Comparison of ENCODE assay signal across 10 cellular contexts in genomic region chr6:158663465-158664167, GRCh38. TPM values are rescaled to one million over a fixed set of nuclear protein-coding genes. Genes with fewer than 3 reads are reported as not detected.
DNase-seq lines count a peak whose midpoint lies in the region; ATAC-seq and TF ChIP-seq lines count a peak whose summit lies in the region.
"Had no signal": no experiment of that assay in that cellular context is flagged by ENCODE, and none has a peak within 500 bp of the region (broad histone marks: within the 10 kb centered on the region; RNA-seq: fewer than 3 reads in every experiment).

No MANE protein-coding gene starts in this region.

- H3K27ac ChIP-seq in Peyer's patch, result peak overlapping the region in 3 of 4 donors; percentile 4 to 61 (median 55)
- H3K27ac ChIP-seq in left ventricle myocardium inferior (replicated peaks), result peak overlapping the region; percentile 36
- H3K27ac ChIP-seq in skeletal muscle tissue (ENCODE audit: low read depth, low read length), result peak overlapping the region; percentile 65

- peaks cover 31% of the 10 kb centered on the region for H3K4me1 Mint-ChIP-seq in activated CD4-positive, alpha-beta T cell treated with anti-CD3 and anti-CD28 coated beads, Interleukin-2, amount 10 ng/mL, durations not matched to agents 24 days and 14 days

- H3K9me3 ChIP-seq in Peyer's patch, result no peaks in the 10 kb centered on the region
- no peaks in the 10 kb centered on the region for H3K9me3 ChIP-seq in left ventricle myocardium inferior (replicated peaks)
- no peaks in the 10 kb centered on the region for H3K9me3 ChIP-seq in skeletal muscle tissue (ENCODE audit: control insufficient read depth in 3 of 3, low read length in 3 of 3)

- H3K27me3 ChIP-seq in Peyer's patch (no peaks in the 10 kb centered on the region), left ventricle myocardium inferior (ENCODE audit: low read depth) (no peaks in the 10 kb centered on the region), skeletal muscle tissue (ENCODE audit: control insufficient read depth in 3 of 3, insufficient read depth in 3 of 3, low read length in 3 of 3) (no peaks in the 10 kb centered on the region)

- TF ChIP-seq POLR2A in Peyer's patch (IDR thresholded peaks at IDR 0.05), result no peak

- H3K4me1 ChIP-seq in Peyer's patch (peaks cover 0 to 16% (median 0%) of the 10 kb centered on the region in 4 donors), left ventricle myocardium inferior (no peaks in the 10 kb centered on the region), skeletal muscle tissue (ENCODE audit: control insufficient read depth in 3 of 3, insufficient read depth in 3 of 3, low read length in 3 of 3) (peaks cover 26 to 39% (median 37%) of the 10 kb centered on the region in 3 donors)

- peak; percentile 80 for DNase-seq in NCI-H1092 (lab: John Stamatoyannopoulos, UW)
- DNase-seq in NCI-H1092 treated with DMSO at 0.1 percent for 48 hours (lab: John Stamatoyannopoulos, UW), result no peak
- no peak for DNase-seq in Peyer's patch
- DNase-seq in left ventricle myocardium inferior, result no peak
- DNase-seq in NCI-H128 (lab: John Stamatoyannopoulos, UW; ENCODE audit: unreplicated experiment), result no peak
- DNase-seq in activated CD4-positive, alpha-beta T cell treated with anti-CD3 and anti-CD28 coated beads, Interleukin-2, amount 10 ng/mL, durations not matched to agents 24 days and 14 days, result no peak
- DNase-seq: amygdala, MM.1S had no signal

- H3K27me3 Mint-ChIP-seq in activated CD4-positive, alpha-beta T cell treated with anti-CD3 and anti-CD28 coated beads, Interleukin-2, amount 10 ng/mL, durations not matched to agents 24 days and 14 days, result no peaks in the 10 kb centered on the region

- no peaks in the 10 kb centered on the region for H3K9me3 Mint-ChIP-seq in activated CD4-positive, alpha-beta T cell treated with anti-CD3 and anti-CD28 coated beads, Interleukin-2, amount 10 ng/mL, durations not matched to agents 24 days and 14 days

- H3K9ac ChIP-seq in skeletal muscle tissue (ENCODE audit: low read depth in 1 of 3, low read length in 3 of 3), result peak overlapping the region; percentile 67 to 85 (median 84)

- H3K27ac Mint-ChIP-seq in activated CD4-positive, alpha-beta T cell treated with anti-CD3 and anti-CD28 coated beads, Interleukin-2, amount 10 ng/mL, durations not matched to agents 24 days and 14 days, result no peak overlapping the region

- H3K4me3 ChIP-seq in Peyer's patch, result peak overlapping the region in 1 of 4 donors; percentile 6
- peak overlapping the region; percentile 37 for H3K4me3 ChIP-seq in left ventricle myocardium inferior
- peak overlapping the region; percentile 72 to 82 (median 78) for H3K4me3 ChIP-seq in skeletal muscle tissue (ENCODE audit: low read length in 3 of 3)

- intact Hi-C loops in left ventricle myocardium inferior (cut with micrococcal nuclease), result no loop called here
- intact Hi-C loops in activated CD4-positive, alpha-beta T cell treated with anti-CD3 and anti-CD28 coated beads, Interleukin-2, amount 10 ng/mL, durations not matched to agents 24 days and 14 days (cut with micrococcal nuclease), result no loop called here

- H3K36me3 ChIP-seq in Peyer's patch, result no peaks in the 10 kb centered on the region
- no peaks in the 10 kb centered on the region for H3K36me3 ChIP-seq in left ventricle myocardium inferior
- H3K36me3 ChIP-seq in skeletal muscle tissue (ENCODE audit: control insufficient read depth in 3 of 3, insufficient read depth in 3 of 3, low read length in 3 of 3), result peaks cover 0 to 3% (median 2%) of the 10 kb centered on the region in 3 donors

- H3K4me3 Mint-ChIP-seq in activated CD4-positive, alpha-beta T cell treated with anti-CD3 and anti-CD28 coated beads, Interleukin-2, amount 10 ng/mL, durations not matched to agents 24 days and 14 days, result no peak overlapping the region

- no peak for ATAC-seq in HG03469 (IDR thresholded peaks at IDR 0.05; ENCODE audit: unreplicated experiment)

- no peak for TF ChIP-seq CTCF in Peyer's patch (IDR thresholded peaks at IDR 0.05)
- TF ChIP-seq CTCF in left ventricle myocardium inferior (IDR thresholded peaks at IDR 0.05; ENCODE audit: borderline replicate concordance), result no peak

- peaks cover 86% of the 10 kb centered on the region for H3K36me3 Mint-ChIP-seq in activated CD4-positive, alpha-beta T cell treated with anti-CD3 and anti-CD28 coated beads, Interleukin-2, amount 10 ng/mL, durations not matched to agents 24 days and 14 days (ENCODE audit: low read depth)

RNA-seq across cellular contexts. Expression of gene SYTL3, which starts 13.8 kb away (rescaled TPM):
- total RNA-seq in Peyer's patch (10 to 100 TPM in 3 of 4 donors, 1 to 10 TPM in 1; 4.8 to 23.1 (median 11.3) TPM), left ventricle myocardium inferior (11.2 TPM), skeletal muscle tissue (5.7 TPM)
- 102 and 106 TPM in 2 replicates for total RNA-seq in activated CD4-positive, alpha-beta T cell treated with anti-CD3 and anti-CD28 coated beads, Interleukin-2, amount 10 ng/mL, durations not matched to agents 24 days and 14 days

RNA-seq across cellular contexts. Expression of gene DYNLT1, which starts 19.1 kb away (rescaled TPM):
- total RNA-seq in Peyer's patch (100 to 1,000 TPM in 3 of 4 donors, 10 to 100 TPM in 1; 93.8 to 190 (median 146) TPM), left ventricle myocardium inferior (126 TPM), skeletal muscle tissue (32.4 TPM)
- 103 and 110 TPM in 2 replicates for total RNA-seq in activated CD4-positive, alpha-beta T cell treated with anti-CD3 and anti-CD28 coated beads, Interleukin-2, amount 10 ng/mL, durations not matched to agents 24 days and 14 days
